35 cellular contexts compared by ENCODE assay signal in genomic region chr2:210531050-210531449, GRCh38.
"Had no signal": no experiment of that assay in that cellular context is flagged by ENCODE, and none has a peak within 500 bp of the region (broad histone marks: within the 10 kb centered on the region; RNA-seq: fewer than 3 reads in every experiment).

No MANE protein-coding gene starts in this region.

- FAIRE-seq: astrocyte, bronchial epithelial cell had no signal

- H3K27ac ChIP-seq: adrenal gland, ascending aorta, body of pancreas, brain microvascular endothelial cell, breast epithelium, cardiac muscle cell had no signal

- ATAC-seq: activated naive CD4-positive, alpha-beta T cell treated with anti-CD3 and anti-CD28 coated beads, Interleukin-2, amount 50 U/mL, for 72 hours; activated naive CD8-positive, alpha-beta T cell treated with anti-CD3 and anti-CD28 coated beads, Interleukin-2, amount 50 U/mL, for 24 hours; activated T-cell treated with anti-CD3 and anti-CD28 coated beads, Interleukin-2, amount 50 U/mL, for 4 hours; activated T-cell treated with anti-CD3 and anti-CD28 coated beads, Interleukin-2, amount 50 U/mL, for 72 hours; activated T-helper 17 cell treated with anti-CD3 and anti-CD28 coated beads, Interleukin-2, amount 50 U/mL, for 72 hours; body of pancreas had no signal

- H3K27me3 ChIP-seq: adrenal gland, ascending aorta, body of pancreas, brain microvascular endothelial cell, breast epithelium, cardiac muscle cell had no signal

- H3K36me3 ChIP-seq: adrenal gland, ascending aorta, brain microvascular endothelial cell, breast epithelium, cardiac muscle cell had no signal

- H3K9me3 ChIP-seq: adrenal gland, ascending aorta, body of pancreas, breast epithelium had no signal

- H3K4me3 ChIP-seq: adrenal gland, ascending aorta, body of pancreas, breast epithelium, cardiac muscle cell had no signal

- DNase-seq: activated effector memory CD4-positive, alpha-beta T cell treated with anti-CD3 and anti-CD28 coated beads, Interleukin-2, amount 50 U/mL, for 16 hours; activated effector memory CD4-positive, alpha-beta T cell treated with Interleukin-2 at 50 U/mL for 16 hours; activated gamma-delta T cell; activated gamma-delta T cell treated with Interleukin-2 at 50 U/mL for 16 hours; activated naive CD4-positive, alpha-beta T cell; activated naive CD4-positive, alpha-beta T cell treated with anti-CD3 and anti-CD28 coated beads for 36 hours; activated naive CD4-positive, alpha-beta T cell treated with anti-CD3 and anti-CD28 coated beads, Interleukin-2, amount 10 ng/mL, durations not matched to agents 7 days and 5 days; activated naive CD4-positive, alpha-beta T cell treated with anti-CD3 and anti-CD28 coated beads, Interleukin-2, amount 50 U/mL, for 16 hours; activated naive CD4-positive, alpha-beta T cell treated with Interleukin-2 at 50 U/mL for 16 hours; activated naive CD8-positive, alpha-beta T cell treated with anti-CD3 and anti-CD28 coated beads for 36 hours; activated naive CD8-positive, alpha-beta T cell treated with anti-CD3 and anti-CD28 coated beads, Interleukin-2, amount 10 ng/mL, durations not matched to agents 7 days and 5 days; activated naive CD8-positive, alpha-beta T cell treated with anti-CD3 and anti-CD28 coated beads, Interleukin-2, amount 50 U/mL, for 24 hours; activated T-cell treated with anti-CD3 and anti-CD28 coated beads for 4 hours; activated T-cell treated with anti-CD3 and anti-CD28 coated beads, Interleukin-2, amount 50 U/mL, for 1 hour; activated T-cell treated with anti-CD3 and anti-CD28 coated beads, Interleukin-2, amount 50 U/mL, for 24 hours; activated T-cell treated with anti-CD3 and anti-CD28 coated beads, Interleukin-2, amount 50 U/mL, for 4 hours; activated T-cell treated with anti-CD3 and anti-CD28 coated beads, Interleukin-2, amount 50 U/mL, for 48 hours; activated T-cell treated with anti-CD3 and anti-CD28 coated beads, Interleukin-2, amount 50 U/mL, for 72 hours; adrenal gland; amniotic stem cell; amygdala; anterior cingulate cortex; aorta; body of pancreas; brain microvascular endothelial cell; caudate nucleus; central memory CD4-positive, alpha-beta T cell; cerebellar nuclear complex had no signal

- H3K4me1 ChIP-seq: adrenal gland, ascending aorta, body of pancreas, breast epithelium had no signal
